Comparison of ENCODE assay signal across 1 cellular context in the genomic region with DNA sequence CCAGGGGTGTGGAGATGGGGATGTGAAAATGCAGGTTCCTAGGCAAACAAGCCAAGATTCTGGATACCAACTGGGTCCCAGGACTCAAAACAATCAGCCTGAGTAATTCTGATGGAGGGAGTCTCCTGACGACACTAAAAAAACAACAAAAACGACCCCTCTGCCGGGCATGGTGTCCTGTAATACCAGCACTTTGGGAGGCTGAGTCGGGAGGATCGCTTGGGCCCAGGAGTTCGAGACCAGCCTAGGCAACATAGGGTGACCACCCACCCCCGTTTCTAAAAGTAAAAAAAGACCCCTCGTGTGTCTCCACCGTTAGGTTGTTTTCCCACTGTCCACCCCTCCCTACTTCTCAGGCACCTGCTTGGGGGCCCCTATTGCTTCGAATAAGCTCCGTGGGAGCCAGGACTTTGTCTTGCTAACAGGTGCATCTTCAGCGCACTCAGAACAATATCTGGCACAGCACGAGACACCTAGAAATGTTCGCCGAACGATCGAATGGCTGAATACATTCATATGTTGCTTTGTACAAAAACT.
TF ChIP-seq lines count a peak whose summit lies in the region.

No MANE protein-coding gene starts in this region.

TF ChIP-seq in HepG2, 621 proteins besides CTCF, POLR2A, EP300 and RAD21 (continued from another document):
- TF ChIP-seq ZGPAT (CRISPR knock-in tag; IDR thresholded peaks at IDR 0.05) (no peak), YEATS2 (CRISPR knock-in tag; IDR thresholded peaks at IDR 0.05; ENCODE audit: borderline replicate concordance) (no peak), KLF6 (CRISPR knock-in tag; IDR thresholded peaks at IDR 0.05) (no peak), ZNF674 (CRISPR knock-in tag; IDR thresholded peaks at IDR 0.05; ENCODE audit: low read depth) (no peak), ZNF550 (CRISPR knock-in tag; IDR thresholded peaks at IDR 0.05; ENCODE audit: borderline replicate concordance) (no peak), GLI4 (CRISPR knock-in tag; IDR thresholded peaks at IDR 0.05; ENCODE audit: borderline replicate concordance) (no peak), RCOR2 (CRISPR knock-in tag; IDR thresholded peaks at IDR 0.05) (no peak), RBFOX2 (IDR thresholded peaks at IDR 0.05; ENCODE audit: low read depth, low read length) (no peak), GZF1 (CRISPR knock-in tag; IDR thresholded peaks at IDR 0.05) (no peak), SMAD3 (CRISPR knock-in tag; IDR thresholded peaks at IDR 0.05) (no peak), TBX2 (CRISPR knock-in tag; IDR thresholded peaks at IDR 0.05; ENCODE audit: borderline replicate concordance) (no peak), CENPX (CRISPR knock-in tag; IDR thresholded peaks at IDR 0.05) (no peak)
TF ChIP-seq in HepG2: peak in this region for 6.
